Comparison of ENCODE assay signal across 13 cellular contexts in genomic region chr10:660980-661890, GRCh38. TPM values are rescaled to one million over a fixed set of nuclear protein-coding genes. Genes with fewer than 3 reads are reported as not detected.
DNase-seq lines count a peak whose midpoint lies in the region; ATAC-seq and TF ChIP-seq lines count a peak whose summit lies in the region.
"Had no signal": no experiment of that assay in that cellular context is flagged by ENCODE, and none has a peak within 500 bp of the region (broad histone marks: within the 10 kb centered on the region; RNA-seq: fewer than 3 reads in every experiment).

No MANE protein-coding gene starts in this region.

- H3F3A ChIP-seq in neural cell (ENCODE audit: insufficient read depth, low read length, poor library complexity, severe bottlenecking): no peaks in the 10 kb centered on the region

- H3K36me3 ChIP-seq in adipocyte (ENCODE audit: control insufficient read depth, insufficient read depth, low read length, severe bottlenecking) (no peaks in the 10 kb centered on the region), neural cell (ENCODE audit: insufficient read depth, low read length) (no peaks in the 10 kb centered on the region)

- H3K27ac Mint-ChIP-seq in activated CD4-positive, alpha-beta T cell treated with anti-CD3 and anti-CD28 coated beads, Interleukin-2, amount 10 ng/mL, durations not matched to agents 7 days and 5 days: no peak overlapping the region
- H3K27ac Mint-ChIP-seq: CD8-positive, alpha-beta T cell had no signal

- POLR2A ChIA-PET in activated CD4-positive, alpha-beta T cell treated with anti-CD3 and anti-CD28 coated beads, Interleukin-2, amount 10 ng/mL, durations not matched to agents 7 days and 5 days (lab: Charles Lee): no interaction called here

- H3K27me3 ChIP-seq in adipocyte (replicated peaks; ENCODE audit: control insufficient read depth, insufficient read depth, low read length) (no peaks in the 10 kb centered on the region), neural cell (ENCODE audit: insufficient read depth, low read depth, low read length) (no peaks in the 10 kb centered on the region)

- no peaks in the 10 kb centered on the region for H4K20me1 ChIP-seq in neural cell (ENCODE audit: insufficient read depth)

- peak overlapping the region; percentile 84 for H3K27ac ChIP-seq in neural cell (ENCODE audit: low read length)

- TF ChIP-seq EP300 in neural cell (conservative IDR thresholded peaks at IDR 0.05; ENCODE audit: poor library complexity, severe bottlenecking): no peak

- H3K4me1 Mint-ChIP-seq in activated CD4-positive, alpha-beta T cell treated with anti-CD3 and anti-CD28 coated beads, Interleukin-2, amount 10 ng/mL, durations not matched to agents 7 days and 5 days: peaks cover 6% of the 10 kb centered on the region

- peaks cover 74% of the 10 kb centered on the region for H3K79me2 ChIP-seq in neural cell (replicated peaks; ENCODE audit: insufficient read depth, low read length)

- H3K36me3 Mint-ChIP-seq in activated CD4-positive, alpha-beta T cell treated with anti-CD3 and anti-CD28 coated beads, Interleukin-2, amount 10 ng/mL, durations not matched to agents 7 days and 5 days (ENCODE audit: low read depth): no peaks in the 10 kb centered on the region
- H3K36me3 Mint-ChIP-seq: CD8-positive, alpha-beta T cell had no signal

- H3K9me3 ChIP-seq in adipocyte (ENCODE audit: control insufficient read depth, low read length) (no peaks in the 10 kb centered on the region), neural cell (ENCODE audit: low read length) (no peaks in the 10 kb centered on the region)

- no peaks in the 10 kb centered on the region for H3K27me3 Mint-ChIP-seq in activated CD4-positive, alpha-beta T cell treated with anti-CD3 and anti-CD28 coated beads, Interleukin-2, amount 10 ng/mL, durations not matched to agents 7 days and 5 days

- H3K9ac ChIP-seq in adipocyte (ENCODE audit: low read length) (peak overlapping the region; percentile 73), neural cell (ENCODE audit: low read length) (peak overlapping the region; percentile 60)

- no peaks in the 10 kb centered on the region for H3K9me2 ChIP-seq in neural cell (ENCODE audit: insufficient read depth, low read length)

- CTCF ChIA-PET in activated CD4-positive, alpha-beta T cell treated with anti-CD3 and anti-CD28 coated beads, Interleukin-2, amount 10 ng/mL, durations not matched to agents 7 days and 5 days (lab: Charles Lee): interaction anchor here (1.1 kb wide), 1 partner anchor 29 kb away, joined by 3 read pairs; no protein-coding TSS in a partner anchor

- peak; percentile 20 to 77 for ATAC-seq in left cardiac atrium
- ATAC-seq: CD8-positive, alpha-beta T cell had no signal

- TF ChIP-seq CTCF in neural cell (IDR thresholded peaks at IDR 0.05; ENCODE audit: poor library complexity, severe bottlenecking): no peak

- H3K4me3 ChIP-seq in adipocyte (ENCODE audit: low read length) (peak overlapping the region; percentile 35), neural cell (ENCODE audit: low read length) (peak overlapping the region; percentile 57)
- H3K4me3 ChIP-seq: lung had no signal

- H2AFZ ChIP-seq in neural cell (ENCODE audit: low read depth, low read length): no peak overlapping the region

- DNase-seq in adipocyte (ENCODE audit: low read depth): no peak
- no peak for DNase-seq in left cardiac atrium
- peak; percentile 30 for DNase-seq in superior temporal gyrus (ENCODE audit: extremely low spot score)
- DNase-seq in AG08395 (ENCODE audit: low spot score): no peak
- no peak for DNase-seq in COLO829 (ENCODE audit: low spot score)
- no peak for DNase-seq in activated CD4-positive, alpha-beta T cell treated with anti-CD3 and anti-CD28 coated beads, Interleukin-2, amount 10 ng/mL, durations not matched to agents 7 days and 5 days
- no peak for DNase-seq in activated naive CD4-positive, alpha-beta T cell (lab: John Stamatoyannopoulos, UW)
- DNase-seq: activated effector memory CD4-positive, alpha-beta T cell treated with Interleukin-2 at 50 U/mL for 16 hours; CD8-positive, alpha-beta T cell; foreskin fibroblast; stimulated activated CD4-positive, alpha-beta T cell treated with anti-CD3 and anti-CD28 coated beads, Interleukin-12 subunit alpha, Interleukin-12 subunit beta, amount 100 ng/mL, for 4 hours had no signal

- H3K4me2 ChIP-seq in neural cell (ENCODE audit: low read length): peak overlapping the region; percentile 13

- no peaks in the 10 kb centered on the region for H3K9me3 Mint-ChIP-seq in activated CD4-positive, alpha-beta T cell treated with anti-CD3 and anti-CD28 coated beads, Interleukin-2, amount 10 ng/mL, durations not matched to agents 7 days and 5 days
- H3K9me3 Mint-ChIP-seq: CD8-positive, alpha-beta T cell had no signal

- H3K4me1 ChIP-seq in adipocyte (ENCODE audit: control insufficient read depth, insufficient read depth, low read length): peaks cover 49% of the 10 kb centered on the region

- intact Hi-C loops in left cardiac atrium (cut with DNase I): no loop called here

- TF ChIP-seq RAD21 in neural cell (conservative IDR thresholded peaks at IDR 0.05): no peak

- no peak overlapping the region for H3K4me3 Mint-ChIP-seq in activated CD4-positive, alpha-beta T cell treated with anti-CD3 and anti-CD28 coated beads, Interleukin-2, amount 10 ng/mL, durations not matched to agents 7 days and 5 days
- H3K4me3 Mint-ChIP-seq: CD8-positive, alpha-beta T cell had no signal

TF ChIP-seq in neural cell, 6 proteins besides CTCF, POLR2A, EP300 and RAD21:
- TF ChIP-seq SMC3 (conservative IDR thresholded peaks at IDR 0.05; ENCODE audit: poor library complexity): no peak
- no peak for TF ChIP-seq TAF1 (IDR thresholded peaks at IDR 0.05; ENCODE audit: low read depth)
- no peak for TF ChIP-seq MXI1 (conservative IDR thresholded peaks at IDR 0.05; ENCODE audit: poor library complexity, severe bottlenecking)
- no peak for TF ChIP-seq POLR2AphosphoS5 (IDR thresholded peaks at IDR 0.05)
- TF ChIP-seq REST (IDR thresholded peaks at IDR 0.05; ENCODE audit: borderline replicate concordance): no peak
- TF ChIP-seq EZH2 (IDR thresholded peaks at IDR 0.05; ENCODE audit: borderline replicate concordance, insufficient read depth, low read length, poor library complexity, severe bottlenecking): no peak

RNA-seq across cellular contexts. Expression of gene DIP2C, which starts 28.2 kb away (rescaled TPM):
- 10 to 100 TPM; 21.6 to 30.5 TPM for total RNA-seq in left cardiac atrium
- polyA plus RNA-seq in neural cell: 24.1 and 25.6 TPM in 2 replicates
- 64.8 and 67.7 TPM in 2 replicates for polyA minus RNA-seq in neural cell
- 1 to 10 TPM; 2.0 to 2.3 TPM for total RNA-seq in activated CD4-positive, alpha-beta T cell treated with anti-CD3 and anti-CD28 coated beads, Interleukin-2, amount 10 ng/mL, durations not matched to agents 7 days and 5 days

Comparison
In these comparisons a context has a peak if more than half of its experiments do, and no peak if none do; other contexts are left out.
1. RNA of gene DIP2C, which starts 28.2 kb away (total RNA-seq): 21.6 to 30.5 TPM in left cardiac atrium; 2.0 to 2.3 TPM in activated CD4-positive, alpha-beta T cell treated with anti-CD3 and anti-CD28 coated beads, Interleukin-2, amount 10 ng/mL, durations not matched to agents 7 days and 5 days; every median in the first group is over 4 times any median in the second.